Comparison of ENCODE assay signal across 24 cellular contexts in genomic region chr2:46007412-46007811, GRCh38.
"Had no signal": no experiment of that assay in that cellular context is flagged by ENCODE, and none has a peak within 500 bp of the region (broad histone marks: within the 10 kb centered on the region; RNA-seq: fewer than 3 reads in every experiment).

No MANE protein-coding gene starts in this region.

- H3K36me3 ChIP-seq: ovary, thoracic aorta had no signal

- H3K4me1 Mint-ChIP-seq: naive thymus-derived CD8-positive, alpha-beta T cell had no signal

- ATAC-seq: effector memory CD8-positive, alpha-beta T cell; gastroesophageal sphincter; left cardiac atrium; naive thymus-derived CD8-positive, alpha-beta T cell had no signal

- H3K4me3 ChIP-seq: esophagus squamous epithelium, gastroesophageal sphincter, ovary, right atrium auricular region, sigmoid colon, skin epidermis, stomach, thoracic aorta had no signal

- H3K4me3 Mint-ChIP-seq: dendritic cell treated with granulocyte-macrophage colony-stimulating factor and Interleukin-4, amounts not matched to agents 40 ng/mL and 50 ng/mL, for 4 days; effector memory CD8-positive, alpha-beta T cell; naive thymus-derived CD8-positive, alpha-beta T cell; type B pancreatic cell had no signal

- H3K27me3 Mint-ChIP-seq: dendritic cell treated with granulocyte-macrophage colony-stimulating factor and Interleukin-4, amounts not matched to agents 40 ng/mL and 50 ng/mL, for 4 days; effector memory CD8-positive, alpha-beta T cell; naive thymus-derived CD8-positive, alpha-beta T cell; type B pancreatic cell had no signal

- DNase-seq: effector memory CD8-positive, alpha-beta T cell; esophagus squamous epithelium; foreskin fibroblast; glutamatergic neuron; left cardiac atrium; mammary epithelial cell; naive thymus-derived CD8-positive, alpha-beta T cell; ovary; sigmoid colon; stimulated activated CD4-positive, alpha-beta T cell treated with anti-CD3 and anti-CD28 coated beads, Interleukin-2, amount 100 ng/mL, for 24 hours; stimulated activated CD4-positive, alpha-beta T cell treated with anti-CD3 and anti-CD28 coated beads, Interleukin-4, amount 100 ng/mL, for 4 hours; stimulated activated naive CD4-positive, alpha-beta T cell; stomach; substantia nigra had no signal

- FAIRE-seq: colon, keratinocyte, urothelium cell line had no signal

- H3K27ac Mint-ChIP-seq: dendritic cell treated with granulocyte-macrophage colony-stimulating factor and Interleukin-4, amounts not matched to agents 40 ng/mL and 50 ng/mL, for 4 days; effector memory CD8-positive, alpha-beta T cell; naive thymus-derived CD8-positive, alpha-beta T cell; type B pancreatic cell had no signal

- H3K9me3 Mint-ChIP-seq: dendritic cell treated with granulocyte-macrophage colony-stimulating factor and Interleukin-4, amounts not matched to agents 40 ng/mL and 50 ng/mL, for 4 days; effector memory CD8-positive, alpha-beta T cell; naive thymus-derived CD8-positive, alpha-beta T cell; type B pancreatic cell had no signal

- H3K9me3 ChIP-seq: esophagus squamous epithelium, gastroesophageal sphincter, ovary, right atrium auricular region, sigmoid colon, stomach, thoracic aorta had no signal

- H3K27ac ChIP-seq: epithelial cell of prostate, esophagus squamous epithelium, gastroesophageal sphincter, ovary, right atrium auricular region, sigmoid colon, stomach, thoracic aorta had no signal

- H3K27me3 ChIP-seq: esophagus squamous epithelium, gastroesophageal sphincter, ovary, right atrium auricular region, sigmoid colon, stomach had no signal
